In the genomic region with DNA sequence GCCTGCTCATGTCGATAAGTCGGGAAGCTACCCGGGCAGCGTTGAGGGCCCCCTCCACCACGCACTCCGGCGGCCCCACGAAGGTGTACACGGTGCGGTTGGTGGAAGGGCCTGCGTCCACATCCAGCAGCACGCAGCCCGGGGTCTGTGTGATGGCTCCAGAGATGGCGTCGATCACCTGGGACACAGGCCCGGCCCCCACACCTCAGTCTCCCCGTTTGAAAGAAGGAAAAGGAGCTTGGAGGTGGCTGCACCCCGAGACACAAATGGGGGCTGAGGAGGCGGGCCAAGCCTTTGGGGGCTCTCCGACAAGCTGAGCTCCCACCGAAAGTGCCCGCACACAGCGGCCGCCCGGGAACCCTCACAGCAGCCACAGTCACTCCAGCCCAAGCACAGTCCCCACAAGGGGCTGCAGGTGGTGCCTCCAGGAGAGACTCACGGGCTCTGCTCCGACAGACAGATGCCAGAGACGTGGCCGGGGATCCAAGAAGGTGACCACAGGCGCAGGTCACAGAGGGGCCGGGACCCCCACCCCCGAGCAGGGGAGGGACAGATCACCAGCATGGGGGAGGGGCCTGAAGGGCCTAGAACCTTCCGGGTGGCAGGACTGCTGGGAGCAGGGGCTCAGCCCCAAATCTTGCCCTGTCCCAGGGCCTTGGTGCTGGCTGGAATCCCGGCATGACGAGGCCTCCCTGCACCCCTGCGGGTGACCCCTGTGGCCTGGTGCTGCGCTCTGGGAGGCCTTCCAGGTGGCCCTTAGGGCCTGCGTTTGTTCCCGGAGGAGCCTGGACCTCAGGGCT, we compare ENCODE assay signal across 16 cellular contexts. TPM values are rescaled to one million over a fixed set of nuclear protein-coding genes. Genes with fewer than 3 reads are reported as not detected.
DNase-seq lines count a peak whose midpoint lies in the region; ATAC-seq and TF ChIP-seq lines count a peak whose summit lies in the region.
"Had no signal": no experiment of that assay in that cellular context is flagged by ENCODE, and none has a peak within 500 bp of the region (broad histone marks: within the 10 kb centered on the region; RNA-seq: fewer than 3 reads in every experiment).

No MANE protein-coding gene starts in this region.

- TF ChIP-seq CTCF in CD14-positive monocyte (IDR thresholded peaks at IDR 0.05) (no peak), RWPE2 (IDR thresholded peaks at IDR 0.05; ENCODE audit: poor library complexity, severe bottlenecking) (no peak)

- WGBS in right cardiac atrium: 93% methylated on average over 39 of the region's 39 CpGs

- H3K9me3 ChIP-seq in RWPE2 (ENCODE audit: severe bottlenecking) (no peaks in the 10 kb centered on the region), right cardiac atrium (ENCODE audit: control insufficient read depth, low read length) (no peaks in the 10 kb centered on the region)

- H3K4me1 ChIP-seq in RWPE2 (ENCODE audit: insufficient read depth, poor library complexity, severe bottlenecking): no peaks in the 10 kb centered on the region
- H3K4me1 ChIP-seq in right cardiac atrium (ENCODE audit: control insufficient read depth, insufficient read depth, low read length): peaks cover 4% of the 10 kb centered on the region

- H3K27ac ChIP-seq in RWPE2 (ENCODE audit: poor library complexity, severe bottlenecking): no peak overlapping the region
- no peak overlapping the region for H3K27ac ChIP-seq in right cardiac atrium (ENCODE audit: low read length)
- H3K27ac ChIP-seq: neural progenitor cell had no signal

- intact Hi-C loops in CD14-positive monocyte (cut with micrococcal nuclease): no loop called here
- intact Hi-C loops in right cardiac atrium (cut with DNase I): loop anchor here in 2 of 4 donors (10.0 kb wide), 3 partner anchors 60 to 130 kb away; a partner anchor contains a TSS
- intact Hi-C loops in posterior cingulate gyrus (cut with DNase I): no loop called here

- H3K36me3 Mint-ChIP-seq in CD14-positive monocyte: no peaks in the 10 kb centered on the region
- H3K36me3 Mint-ChIP-seq in immature natural killer cell: no peaks in the 10 kb centered on the region
- H3K36me3 Mint-ChIP-seq: neural progenitor cell had no signal

- H3K4me3 ChIP-seq in RWPE2 (ENCODE audit: severe bottlenecking) (no peak overlapping the region), right cardiac atrium (ENCODE audit: low read length) (no peak overlapping the region)
- H3K4me3 ChIP-seq: neural progenitor cell had no signal

- H3K27me3 ChIP-seq in RWPE2 (ENCODE audit: insufficient read depth, poor library complexity, severe bottlenecking) (no peaks in the 10 kb centered on the region), right cardiac atrium (ENCODE audit: control insufficient read depth, insufficient read depth) (no peaks in the 10 kb centered on the region)
- H3K27me3 ChIP-seq: neural progenitor cell had no signal

- no peak overlapping the region for H3K4me3 Mint-ChIP-seq in CD14-positive monocyte
- H3K4me3 Mint-ChIP-seq in immature natural killer cell: no peak overlapping the region
- H3K4me3 Mint-ChIP-seq: neural progenitor cell had no signal

- no peaks in the 10 kb centered on the region for H3K36me3 ChIP-seq in RWPE2 (ENCODE audit: low read depth)
- H3K36me3 ChIP-seq: neural progenitor cell had no signal

- H3K9me3 Mint-ChIP-seq in CD14-positive monocyte (no peaks in the 10 kb centered on the region), immature natural killer cell (no peaks in the 10 kb centered on the region)
- H3K9me3 Mint-ChIP-seq: neural progenitor cell had no signal

- peak overlapping the region in 1 of 7 donors; percentile 46 for H3K27ac Mint-ChIP-seq in CD14-positive monocyte
- H3K27ac Mint-ChIP-seq in immature natural killer cell: no peak overlapping the region
- H3K27ac Mint-ChIP-seq: neural progenitor cell had no signal

- H3K27me3 Mint-ChIP-seq in CD14-positive monocyte (ENCODE audit: low read depth in 3 of 3): peaks cover 0 to 4% (median 0%) of the 10 kb centered on the region in 3 donors
- H3K27me3 Mint-ChIP-seq in immature natural killer cell (ENCODE audit: low read depth in 3 of 3): peaks cover 2 to 8% (median 4%) of the 10 kb centered on the region in 3 donors

- H3K4me1 Mint-ChIP-seq in CD14-positive monocyte (no peaks in the 10 kb centered on the region), immature natural killer cell (no peaks in the 10 kb centered on the region)

- ATAC-seq in RWPE2 (ENCODE audit: low read depth) (no peak), right cardiac atrium (no peak), GM19023 (IDR thresholded peaks at IDR 0.05; ENCODE audit: unreplicated experiment) (no peak), HG02840 (IDR thresholded peaks at IDR 0.05; ENCODE audit: low FRiP score, unreplicated experiment) (no peak), HG02973 (IDR thresholded peaks at IDR 0.05; ENCODE audit: unreplicated experiment) (no peak)

- peak; percentile 46 for DNase-seq in CD14-positive monocyte (ENCODE audit: low spot score)
- DNase-seq in RWPE2 (ENCODE audit: low spot score): peak; percentile 60
- DNase-seq in right cardiac atrium: peak; percentile 10 to 55 (median 50)
- peak in 9 of 10 donors; percentile 3 to 81 (median 11) for DNase-seq in posterior cingulate gyrus
- DNase-seq in immature natural killer cell: no peak
- DNase-seq: amniotic stem cell; cortex of kidney; HCEC 1CT; mammary epithelial cell; NCI-H1417 treated with DMSO at 0.1 percent for 48 hours; NCI-H446 treated with DMSO at 0.1 percent for 48 hours; stimulated activated CD4-positive, alpha-beta T cell treated with anti-CD3 and anti-CD28 coated beads, Interleukin-12 subunit alpha, Interleukin-12 subunit beta, amount 100 ng/mL, for 4 hours had no signal

RNA-seq across cellular contexts. Expression of a gene that starts 1.0 kb away (rescaled TPM):
- polyA plus RNA-seq in CD14-positive monocyte (not detected), right cardiac atrium (1.00 TPM), immature natural killer cell (not detected)
- total RNA-seq in right cardiac atrium: 1 to 10 TPM; 1.6 to 3.5 (median 2.0) TPM
- polyA plus RNA-seq: mammary epithelial cell had no signal

RNA-seq across cellular contexts. Expression of a gene that starts 29.9 kb away (rescaled TPM):
- polyA plus RNA-seq in CD14-positive monocyte: 1 to 10 TPM; 3.3 to 5.8 TPM
- 10 to 100 TPM in 3 of 4 donors, 1 to 10 TPM in 1; 8.8 to 12.0 (median 11.6) TPM for total RNA-seq in right cardiac atrium
- polyA plus RNA-seq in right cardiac atrium: 10.3 TPM
- 10 to 100 TPM in 1 of 3 donors, 1 to 10 TPM in 2; 6.2 to 10.8 (median 9.4) TPM for polyA plus RNA-seq in immature natural killer cell

RNA-seq across cellular contexts. Expression of a gene that starts 56.4 kb away (rescaled TPM):
- not detected for polyA plus RNA-seq in CD14-positive monocyte
- 100 to 1,000 TPM; 198 to 323 (median 274) TPM for total RNA-seq in right cardiac atrium
- 210 TPM for polyA plus RNA-seq in right cardiac atrium
- polyA plus RNA-seq in immature natural killer cell: 10 to 100 TPM in 2 of 3 donors, 1 to 10 TPM in 1; 4.4 to 46.6 (median 30.6) TPM

Comparison
In these comparisons a context has a peak if more than half of its experiments do, and no peak if none do; other contexts are left out.
1. DNase-seq: peak in CD14-positive monocyte (single experiment), RWPE2 (single experiment), right cardiac atrium (3 of 3) and posterior cingulate gyrus (9 of 10); none in immature natural killer cell (0 of 3).
2. RNA of a gene that starts 56.4 kb away (polyA plus RNA-seq): 210 TPM in right cardiac atrium (single experiment) and 4.4 to 46.6 TPM in immature natural killer cell; not detected in CD14-positive monocyte; every median in the first group is over 4 times any median in the second.